ENCODE assay signal across 9 cellular contexts in genomic region chr1:24190970-24191570, GRCh38. TPM values are rescaled to one million over a fixed set of nuclear protein-coding genes. Genes with fewer than 3 reads are reported as not detected.
DNase-seq lines count a peak whose midpoint lies in the region; ATAC-seq and TF ChIP-seq lines count a peak whose summit lies in the region.
"Had no signal": no experiment of that assay in that cellular context is flagged by ENCODE, and none has a peak within 500 bp of the region (broad histone marks: within the 10 kb centered on the region; RNA-seq: fewer than 3 reads in every experiment).

No MANE protein-coding gene starts in this region.

- peaks cover 73% of the 10 kb centered on the region for H3K4me1 Mint-ChIP-seq in activated CD4-positive, alpha-beta T cell treated with anti-CD3 and anti-CD28 coated beads, Interleukin-2, amount 10 ng/mL, durations not matched to agents 7 days and 5 days
- peaks cover 81% of the 10 kb centered on the region for H3K4me1 Mint-ChIP-seq in stimulated activated memory B cell treated with anti-CD40 and anti-IgM and Interleukin-4, amounts not matched to agents 10 μg/mL and 1 μg/mL and 100 μg/mL, for 72 hours

- H3K36me3 Mint-ChIP-seq in activated CD4-positive, alpha-beta T cell treated with anti-CD3 and anti-CD28 coated beads, Interleukin-2, amount 10 ng/mL, durations not matched to agents 7 days and 5 days (ENCODE audit: low read depth): peaks cover 9% of the 10 kb centered on the region
- no peaks in the 10 kb centered on the region for H3K36me3 Mint-ChIP-seq in stimulated activated memory B cell treated with anti-CD40 and anti-IgM and Interleukin-4, amounts not matched to agents 10 μg/mL and 1 μg/mL and 100 μg/mL, for 72 hours

- no peaks in the 10 kb centered on the region for H3K9me2 ChIP-seq in PC-3 (replicated peaks; ENCODE audit: low read length)

- peak overlapping the region; percentile 7; the same call in 1 of the 2 replicates for H3K9ac ChIP-seq in PC-3 (ENCODE audit: low read length)

- TF ChIP-seq POLR2A in gastrocnemius medialis (IDR thresholded peaks at IDR 0.05): no peak

- no TSS peak for BruUV-seq in PC-3 (replicated peaks; lab: Mats Ljungman, UMichigan)

- ATAC-seq in HG02943 (IDR thresholded peaks at IDR 0.05; ENCODE audit: low read depth, unreplicated experiment) (peak; percentile 47), PC-3 (no peak), gastrocnemius medialis (no peak)
- peak; percentile 81 for ATAC-seq in stimulated activated memory B cell treated with anti-CD40 and anti-IgM and Interleukin-4, amounts not matched to agents 10 μg/mL and 1 μg/mL and 100 μg/mL, for 72 hours

- no peak overlapping the region for H3K4me2 ChIP-seq in PC-3 (ENCODE audit: low read length)

- no peak overlapping the region for H3K4me3 Mint-ChIP-seq in activated CD4-positive, alpha-beta T cell treated with anti-CD3 and anti-CD28 coated beads, Interleukin-2, amount 10 ng/mL, durations not matched to agents 7 days and 5 days
- peak overlapping the region; percentile 65 for H3K4me3 Mint-ChIP-seq in stimulated activated memory B cell treated with anti-CD40 and anti-IgM and Interleukin-4, amounts not matched to agents 10 μg/mL and 1 μg/mL and 100 μg/mL, for 72 hours

- intact Hi-C loops in PC-3 (cut with micrococcal nuclease) (no loop called here), gastrocnemius medialis (cut with DNase I; ENCODE audit: low total_unique reads) (no loop called here)

- no peak for DNase-seq in activated CD4-positive, alpha-beta T cell treated with anti-CD3 and anti-CD28 coated beads, Interleukin-2, amount 10 ng/mL, durations not matched to agents 7 days and 5 days
- DNase-seq in activated CD4-positive, alpha-beta T cell treated with anti-CD3 and anti-CD28 coated beads for 1 hour: no peak
- DNase-seq in PC-3: no peak
- DNase-seq in HuH-7 (ENCODE audit: low spot score): no peak
- no peak for DNase-seq in NCI-H2196 (lab: John Stamatoyannopoulos, UW; ENCODE audit: unreplicated experiment)
- DNase-seq in gastrocnemius medialis: no peak
- DNase-seq: sigmoid colon had no signal

- no peaks in the 10 kb centered on the region for H4K20me1 ChIP-seq in PC-3 (ENCODE audit: low read length)

- H3K4me1 ChIP-seq in PC-3 (ENCODE audit: insufficient read depth, low read length): peaks cover 59% of the 10 kb centered on the region
- peaks cover 19 to 23% of the 10 kb centered on the region in 2 donors for H3K4me1 ChIP-seq in gastrocnemius medialis

- no peak for TF ChIP-seq CTCF in PC-3 (conservative IDR thresholded peaks at IDR 0.05; ENCODE audit: low read depth, low read length)
- no peak for TF ChIP-seq CTCF in gastrocnemius medialis (IDR thresholded peaks at IDR 0.05 in 4 of 5, conservative IDR thresholded peaks at IDR 0.05 in 1 of 5)

- CTCF ChIA-PET in activated CD4-positive, alpha-beta T cell treated with anti-CD3 and anti-CD28 coated beads, Interleukin-2, amount 10 ng/mL, durations not matched to agents 7 days and 5 days (lab: Charles Lee): interaction anchor here (1.4 to 13.7 kb wide), 5 partner anchors 8 to 202 kb away, joined by 4 to 216 read pairs (median 12); no protein-coding TSS in a partner anchor
- CTCF ChIA-PET in PC-3 (lab: Charles Lee): interaction anchor here (2.1 kb wide), 1 partner anchor 41 kb away, joined by 12 read pairs; no protein-coding TSS in a partner anchor

- peak overlapping the region; percentile 92 for H3K27ac Mint-ChIP-seq in activated CD4-positive, alpha-beta T cell treated with anti-CD3 and anti-CD28 coated beads, Interleukin-2, amount 10 ng/mL, durations not matched to agents 7 days and 5 days
- H3K27ac Mint-ChIP-seq in stimulated activated memory B cell treated with anti-CD40 and anti-IgM and Interleukin-4, amounts not matched to agents 10 μg/mL and 1 μg/mL and 100 μg/mL, for 72 hours: peak overlapping the region; percentile 97

- no peak overlapping the region for H2AFZ ChIP-seq in PC-3 (ENCODE audit: low read length)

- POLR2A ChIA-PET in activated CD4-positive, alpha-beta T cell treated with anti-CD3 and anti-CD28 coated beads, Interleukin-2, amount 10 ng/mL, durations not matched to agents 7 days and 5 days (lab: Charles Lee): no interaction called here
- POLR2A ChIA-PET in PC-3 (lab: Charles Lee; ENCODE audit: unreplicated experiment): no interaction called here

- in situ Hi-C loops in gastrocnemius medialis (cut with MboI; ENCODE audit: low sequenced_read_pairs in 4 of 4): no loop called here

- no peaks in the 10 kb centered on the region for H3K36me3 ChIP-seq in PC-3 (ENCODE audit: low read depth, low read length)
- no peaks in the 10 kb centered on the region for H3K36me3 ChIP-seq in gastrocnemius medialis
- H3K36me3 ChIP-seq: sigmoid colon had no signal

- H3K9me3 ChIP-seq in PC-3 (ENCODE audit: low read length): no peaks in the 10 kb centered on the region
- H3K9me3 ChIP-seq in gastrocnemius medialis: no peaks in the 10 kb centered on the region
- H3K9me3 ChIP-seq: sigmoid colon had no signal

- H3K27me3 ChIP-seq in PC-3 (ENCODE audit: low read length): no peaks in the 10 kb centered on the region
- no peaks in the 10 kb centered on the region for H3K27me3 ChIP-seq in gastrocnemius medialis

- peaks cover 8% of the 10 kb centered on the region; the same call in 1 of the 2 replicates for H3K79me2 ChIP-seq in PC-3 (ENCODE audit: low read length)

- H3K27me3 Mint-ChIP-seq in activated CD4-positive, alpha-beta T cell treated with anti-CD3 and anti-CD28 coated beads, Interleukin-2, amount 10 ng/mL, durations not matched to agents 7 days and 5 days: no peaks in the 10 kb centered on the region
- H3K27me3 Mint-ChIP-seq in stimulated activated memory B cell treated with anti-CD40 and anti-IgM and Interleukin-4, amounts not matched to agents 10 μg/mL and 1 μg/mL and 100 μg/mL, for 72 hours: no peaks in the 10 kb centered on the region

- H3K27ac ChIP-seq in PC-3 (ENCODE audit: low read length): peak overlapping the region; percentile 91
- H3K27ac ChIP-seq in gastrocnemius medialis: peak overlapping the region in 1 of 4 donors; percentile 18
- H3K27ac ChIP-seq: sigmoid colon had no signal

- H3F3A ChIP-seq in PC-3 (ENCODE audit: low read length, unreplicated experiment): no peaks in the 10 kb centered on the region

- peaks cover 11% of the 10 kb centered on the region for H3K9me3 Mint-ChIP-seq in activated CD4-positive, alpha-beta T cell treated with anti-CD3 and anti-CD28 coated beads, Interleukin-2, amount 10 ng/mL, durations not matched to agents 7 days and 5 days
- H3K9me3 Mint-ChIP-seq in stimulated activated memory B cell treated with anti-CD40 and anti-IgM and Interleukin-4, amounts not matched to agents 10 μg/mL and 1 μg/mL and 100 μg/mL, for 72 hours: peaks cover 4% of the 10 kb centered on the region

- H3K4me3 ChIP-seq in PC-3 (ENCODE audit: low read length) (no peak overlapping the region), gastrocnemius medialis (no peak overlapping the region)
- H3K4me3 ChIP-seq: sigmoid colon had no signal

RNA-seq across cellular contexts. Expression of gene IFNLR1, which starts 4.0 kb away (rescaled TPM):
- total RNA-seq in activated CD4-positive, alpha-beta T cell treated with anti-CD3 and anti-CD28 coated beads, Interleukin-2, amount 10 ng/mL, durations not matched to agents 7 days and 5 days: 1 to 10 TPM; 3.2 to 3.4 TPM
- total RNA-seq in PC-3 (2014; rRNA removed) (8.9 and 9.5 TPM in 2 replicates), gastrocnemius medialis (1 to 10 TPM; 2.0 to 7.4 (median 5.0) TPM)

RNA-seq across cellular contexts. Expression of gene IL22RA1, which starts 48.1 kb away (rescaled TPM):
- not detected for total RNA-seq in activated CD4-positive, alpha-beta T cell treated with anti-CD3 and anti-CD28 coated beads, Interleukin-2, amount 10 ng/mL, durations not matched to agents 7 days and 5 days
- total RNA-seq in PC-3 (2014; rRNA removed): 1.2 TPM in 2 replicates
- under 1 TPM in 1 of 4 donors, not detected in 3; 0.36 TPM for total RNA-seq in gastrocnemius medialis

Comparison
In these comparisons a context has a peak if more than half of its experiments do, and no peak if none do; other contexts are left out.
1. ATAC-seq: peak in HG02943 (single experiment) and stimulated activated memory B cell treated with anti-CD40 and anti-IgM and Interleukin-4, amounts not matched to agents 10 μg/mL and 1 μg/mL and 100 μg/mL, for 72 hours (single experiment); none in PC-3 (single experiment) and gastrocnemius medialis (0 of 2).